In the genomic region with DNA sequence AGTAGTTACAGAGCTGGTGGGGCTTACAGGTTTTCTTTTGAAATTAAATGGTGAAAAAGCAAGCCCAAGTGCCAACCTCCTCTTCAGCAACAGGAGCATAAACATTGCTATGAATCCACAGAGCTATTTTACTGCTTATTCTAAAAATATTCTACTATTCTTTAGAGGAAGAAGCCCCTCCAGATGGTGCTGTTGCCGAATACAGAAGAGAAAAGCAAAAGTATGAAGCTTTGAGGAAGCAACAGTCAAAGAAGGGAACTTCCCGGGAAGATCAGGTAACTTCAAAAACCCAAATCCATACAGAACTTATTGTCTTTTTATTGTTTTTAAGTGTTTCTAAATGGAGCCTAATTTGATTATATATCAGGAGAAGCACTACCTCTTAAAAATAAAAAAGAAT, we compare ENCODE assay signal across 21 cellular contexts.
DNase-seq lines count a peak whose midpoint lies in the region; ATAC-seq, FAIRE-seq and TF ChIP-seq lines count a peak whose summit lies in the region.
"Had no signal": no experiment of that assay in that cellular context is flagged by ENCODE, and none has a peak within 500 bp of the region (broad histone marks: within the 10 kb centered on the region; RNA-seq: fewer than 3 reads in every experiment).

No MANE protein-coding gene starts in this region.

- no peaks in the 10 kb centered on the region for H3K36me3 ChIP-seq in BJ (ENCODE audit: control insufficient read depth, insufficient read depth, low read length)
- peaks cover 3% of the 10 kb centered on the region for H3K36me3 ChIP-seq in IMR-90 (ENCODE audit: control insufficient read depth, insufficient read depth, low read length)
- H3K36me3 ChIP-seq in GM12878 (ENCODE audit: control insufficient read depth in 2 of 2, insufficient read depth in 2 of 2, low read length in 1 of 2) = peaks cover 0 to 3% of the 10 kb centered on the region in 2 experiments; a peak in 2 of 4 replicates
- peaks cover 8% of the 10 kb centered on the region for H3K36me3 ChIP-seq in lower lobe of right lung
- H3K36me3 ChIP-seq: ascending aorta, Peyer's patch had no signal

- RAD21 ChIA-PET in GM12878 (lab: Charles Lee; ENCODE audit: unreplicated experiment) = interaction anchor here (0.7 to 3.9 kb wide), 28 partner anchors 10 to 515 kb away, joined by 3 to 97 read pairs (median 4); a partner anchor contains a TSS

- in situ Hi-C loops in IMR-90 (cut with MboI; ENCODE audit: low sequenced_read_pairs) (no loop called here), GM12878 (cut with MboI) (loop anchor here (5.0 kb wide), 1 partner anchor 511 kb away; a partner anchor contains a TSS)

- H3K27me3 Mint-ChIP-seq in activated CD4-positive, alpha-beta memory T cell treated with anti-CD3 and anti-CD28 coated beads, Interleukin-2, amount 10 ng/mL, durations not matched to agents 7 days and 5 days = no peaks in the 10 kb centered on the region
- H3K27me3 Mint-ChIP-seq: memory B cell had no signal

- H3K18ac ChIP-seq in IMR-90 (ENCODE audit: low read depth, low read length) = peak overlapping the region; percentile 64; the same call in 1 of the 2 replicates

- no peak overlapping the region for H3K4me2 ChIP-seq in IMR-90 (ENCODE audit: low read depth, low read length)
- no peak overlapping the region for H3K4me2 ChIP-seq in GM12878 (ENCODE audit: control insufficient read depth, insufficient read depth)
- H3K4me2 ChIP-seq: BLaER1 treated with 17β-estradiol and CSF1 and Interleukin-3, amounts not matched to agents 10 nM and 100 nM had no signal

- WGBS in IMR-90 (ENCODE audit: extremely low coverage in 2 of 2, insufficient read length in 1 of 2), 2 experiments = no CpG with 5 or more reads among the region's 2 CpGs
- whole genome bisulfite sequencing in GM12878 (ENCODE audit: insufficient coverage, insufficient replicate concordance, low lambda C conversion rate, missing lambda C conversion rate) = 65% methylated on average over 2 of the region's 2 CpGs

- no peak overlapping the region for H3K4me3 Mint-ChIP-seq in activated CD4-positive, alpha-beta memory T cell treated with anti-CD3 and anti-CD28 coated beads, Interleukin-2, amount 10 ng/mL, durations not matched to agents 7 days and 5 days
- H3K4me3 Mint-ChIP-seq: memory B cell had no signal

- no peaks in the 10 kb centered on the region for H3K27me3 ChIP-seq in BJ (ENCODE audit: control insufficient read depth, insufficient read depth, low read length)
- H3K27me3 ChIP-seq in IMR-90 (ENCODE audit: control insufficient read depth, insufficient read depth, low read length) = no peaks in the 10 kb centered on the region
- H3K27me3 ChIP-seq in GM12878 (replicated peaks in 1 of 2; ENCODE audit: control insufficient read depth in 2 of 2, insufficient read depth in 2 of 2, low read length in 1 of 2) = no peaks in the 10 kb centered on the region
- no peaks in the 10 kb centered on the region for H3K27me3 ChIP-seq in lower lobe of right lung (ENCODE audit: low read depth)
- H3K27me3 ChIP-seq: ascending aorta; BLaER1 treated with 17β-estradiol and CSF1 and Interleukin-3, amounts not matched to agents 10 nM and 100 nM; dorsolateral prefrontal cortex; Peyer's patch had no signal

- H3K9me3 Mint-ChIP-seq in activated CD4-positive, alpha-beta memory T cell treated with anti-CD3 and anti-CD28 coated beads, Interleukin-2, amount 10 ng/mL, durations not matched to agents 7 days and 5 days = peaks cover 3% of the 10 kb centered on the region
- H3K9me3 Mint-ChIP-seq: memory B cell had no signal

- H2BK20ac ChIP-seq in IMR-90 (ENCODE audit: low read depth, low read length) = no peak overlapping the region

- no peaks in the 10 kb centered on the region for H3K9me1 ChIP-seq in IMR-90 (ENCODE audit: insufficient read depth, low read length)

- H2AK5ac ChIP-seq in IMR-90 (ENCODE audit: low read depth, low read length) = no peak overlapping the region

- no peak overlapping the region for H2BK5ac ChIP-seq in IMR-90 (ENCODE audit: low read depth, low read length, poor library complexity, severe bottlenecking)

- no peak overlapping the region for H4K5ac ChIP-seq in IMR-90 (ENCODE audit: low read depth, low read length)

- dilution Hi-C loops in IMR-90 (cut with HindIII; ENCODE audit: low sequenced_read_pairs, unreplicated experiment) = no loop called here

- H3K23ac ChIP-seq in IMR-90 (ENCODE audit: low read depth, low read length) = no peak overlapping the region

- H2BK15ac ChIP-seq in IMR-90 (ENCODE audit: low read depth, low read length) = no peak overlapping the region

- TF ChIP-seq EP300 in GM12878 (IDR thresholded peaks at IDR 0.05; ENCODE audit: borderline replicate concordance in 1 of 2, control insufficient read depth in 1 of 2, low read depth in 2 of 2, low read length in 2 of 2) = no peak

- H3K4ac ChIP-seq in IMR-90 (ENCODE audit: low read depth, low read length) = no peak overlapping the region

- H3K9me3 ChIP-seq in IMR-90 (ENCODE audit: control insufficient read depth, insufficient read depth, low read length) = no peaks in the 10 kb centered on the region
- no peaks in the 10 kb centered on the region; the same call in 2 of the 3 replicates for H3K9me3 ChIP-seq in GM12878 (replicated peaks; ENCODE audit: control insufficient read depth, insufficient read depth, low read length)
- no peaks in the 10 kb centered on the region for H3K9me3 ChIP-seq in lower lobe of right lung
- H3K9me3 ChIP-seq: ascending aorta, Peyer's patch had no signal

- SMC1A ChIA-PET in GM12878 (lab: Charles Lee; ENCODE audit: uncharacterized antibody, unreplicated experiment) = interaction anchor here (0.5 to 4.8 kb wide), 30 partner anchors 8 to 510 kb away, joined by 3 to 91 read pairs (median 4); a partner anchor contains a TSS

- 0 out of 2 replicates have a peak, but pooled peaks have one; percentile 22 for TF ChIP-seq CTCF in BJ (IDR thresholded peaks at IDR 0.05; ENCODE audit: insufficient read depth, low read depth, low read length)
- TF ChIP-seq CTCF in IMR-90 (conservative IDR thresholded peaks at IDR 0.05; ENCODE audit: low read depth, low read length) = peak; percentile 38
- peak in 2 of 3 experiments; percentile 27 to 47; a peak in 3 of 6 replicates for TF ChIP-seq CTCF in GM12878 (IDR thresholded peaks at IDR 0.05 in 2 of 3, conservative IDR thresholded peaks at IDR 0.05 in 1 of 3; ENCODE audit: control insufficient read depth in 2 of 3, extremely low read depth in 1 of 3, insufficient read depth in 1 of 3, low read depth in 3 of 3, low read length in 3 of 3)
- peak; percentile 14 for TF ChIP-seq CTCF in lower lobe of right lung (IDR thresholded peaks at IDR 0.05)

- TF ChIP-seq POLR2A in IMR-90 (IDR thresholded peaks at IDR 0.05; ENCODE audit: low read depth, low read length) (no peak), GM12878 (IDR thresholded peaks at IDR 0.05; ENCODE audit: low read depth, low read length) (no peak)

- no peak overlapping the region for H2BK120ac ChIP-seq in IMR-90 (ENCODE audit: low read depth, low read length)

- H3K36me3 Mint-ChIP-seq in activated CD4-positive, alpha-beta memory T cell treated with anti-CD3 and anti-CD28 coated beads, Interleukin-2, amount 10 ng/mL, durations not matched to agents 7 days and 5 days (ENCODE audit: low read depth) = peaks cover 19% of the 10 kb centered on the region

- no peaks in the 10 kb centered on the region; the same call in 1 of the 2 replicates for H3K4me1 ChIP-seq in IMR-90 (ENCODE audit: control insufficient read depth, insufficient read depth, low read length)
- H3K4me1 ChIP-seq in GM12878 (ENCODE audit: control insufficient read depth, insufficient read depth, low read length) = no peaks in the 10 kb centered on the region
- no peaks in the 10 kb centered on the region for H3K4me1 ChIP-seq in lower lobe of right lung
- H3K4me1 ChIP-seq: Peyer's patch had no signal

- H3K56ac ChIP-seq in IMR-90 (ENCODE audit: extremely low read depth, insufficient read depth, low read length) = no peak overlapping the region

- intact Hi-C loops in IMR-90 (cut with micrococcal nuclease) = no loop called here
- intact Hi-C loops in GM12878 (cut with micrococcal nuclease; ENCODE audit: unreplicated experiment) = loop anchor here (2.0 to 10.0 kb wide), 2 partner anchors 93 to 511 kb away; no protein-coding TSS in a partner anchor
- intact Hi-C loops in lower lobe of right lung (cut with DNase I) = no loop called here

- H4K91ac ChIP-seq in IMR-90 (ENCODE audit: insufficient read depth, low read depth, low read length) = no peak overlapping the region

- H2AK9ac ChIP-seq in IMR-90 (replicated peaks; ENCODE audit: low read depth, low read length, poor library complexity) = no peak overlapping the region

- DNase-seq in BJ (ENCODE audit: low read depth) (no peak), IMR-90 (peak; percentile 48), GM12878 (ENCODE audit: low read depth, low spot score) (no peak), lower lobe of right lung (no peak), HTR-8/SVneo (ENCODE audit: insufficient read length, low spot score) (no peak)
- DNase-seq in activated CD4-positive, alpha-beta T cell treated with anti-CD3 and anti-CD28 coated beads, Interleukin-2, amount 50 U/mL, for 48 hours = no peak
- DNase-seq in activated CD4-positive, alpha-beta memory T cell treated with anti-CD3 and anti-CD28 coated beads, Interleukin-2, amount 10 ng/mL, durations not matched to agents 7 days and 5 days = no peak
- DNase-seq: activated CD4-positive, alpha-beta T cell treated with anti-CD3 and anti-CD28 coated beads for 1 hour; activated CD8-positive, alpha-beta memory T cell treated with anti-CD3 and anti-CD28 coated beads, Interleukin-2, amount 50 U/mL, for 4 hours; activated gamma-delta T cell treated with Interleukin-2 at 50 U/mL for 16 hours; dorsolateral prefrontal cortex; GOT3; NCI-H2029 treated with DMSO at 0.1 percent for 48 hours; NCI-H526; retina; substantia nigra had no signal

- H3K79me2 ChIP-seq in GM12878 (ENCODE audit: control insufficient read depth, insufficient read depth, low read length) = no peaks in the 10 kb centered on the region

- no peak for FAIRE-seq in GM12878 (lab: Jason Lieb, UNC)
- no peak for FAIRE-seq in HTR-8/SVneo (lab: Jason Lieb, UNC)

- ATAC-seq in IMR-90 (ENCODE audit: low read depth) (no peak), GM12878 (peak; percentile 60), lower lobe of right lung (no peak), GM18858 (IDR thresholded peaks at IDR 0.05; ENCODE audit: unreplicated experiment) (no peak)

- H3K4me3 ChIP-seq in BJ (ENCODE audit: low read depth, low read length) = no peak overlapping the region
- H3K4me3 ChIP-seq in IMR-90 (ENCODE audit: insufficient read depth, low read depth, low read length) = no peak overlapping the region
- no peak overlapping the region for H3K4me3 ChIP-seq in GM12878
- no peak overlapping the region for H3K4me3 ChIP-seq in lower lobe of right lung
- H3K4me3 ChIP-seq: ascending aorta; BLaER1 treated with 17β-estradiol and CSF1 and Interleukin-3, amounts not matched to agents 10 nM and 100 nM; dorsolateral prefrontal cortex; Peyer's patch had no signal

- POLR2A ChIA-PET in BJ (lab: Charles Lee) = interaction anchor here (0.6 to 1.1 kb wide), 2 partner anchors 19 to 511 kb away, joined by 3 to 4 read pairs; a partner anchor contains a TSS
- POLR2A ChIA-PET in IMR-90 (lab: Charles Lee; ENCODE audit: unreplicated experiment) = no interaction called here
- POLR2A ChIA-PET in GM12878 (lab: Charles Lee) = interaction anchor here (1.5 kb wide), 2 partner anchors 132 to 510 kb away, joined by 3 to 6 read pairs; a partner anchor contains a TSS
- POLR2A ChIA-PET in activated CD4-positive, alpha-beta memory T cell treated with anti-CD3 and anti-CD28 coated beads, Interleukin-2, amount 10 ng/mL, durations not matched to agents 7 days and 5 days (lab: Charles Lee) = no interaction called here

- H3K27ac Mint-ChIP-seq in activated CD4-positive, alpha-beta memory T cell treated with anti-CD3 and anti-CD28 coated beads, Interleukin-2, amount 10 ng/mL, durations not matched to agents 7 days and 5 days = no peak overlapping the region

- CTCF ChIA-PET in BJ (lab: Yijun Ruan, JAX) = interaction anchor here (0.7 to 2.1 kb wide), 5 partner anchors 10 to 512 kb away, joined by 3 to 9 read pairs (median 4); no protein-coding TSS in a partner anchor
- CTCF ChIA-PET in IMR-90 (lab: Yijun Ruan, JAX) = interaction anchor here (0.6 kb wide), 1 partner anchor 62 kb away, joined by 3 read pairs; no protein-coding TSS in a partner anchor
- CTCF ChIA-PET in GM12878 (lab: Yijun Ruan, JAX) = interaction anchor here (0.5 to 5.8 kb wide), 26 partner anchors 11 to 515 kb away, joined by 3 to 90 read pairs (median 4); a partner anchor contains a TSS
- CTCF ChIA-PET in activated CD4-positive, alpha-beta memory T cell treated with anti-CD3 and anti-CD28 coated beads, Interleukin-2, amount 10 ng/mL, durations not matched to agents 7 days and 5 days (lab: Charles Lee) = no interaction called here

- no peak overlapping the region for H3K27ac ChIP-seq in IMR-90 (ENCODE audit: insufficient read depth, low read length)
- H3K27ac ChIP-seq in GM12878 (ENCODE audit: control insufficient read depth, insufficient read depth) = no peak overlapping the region
- no peak overlapping the region for H3K27ac ChIP-seq in lower lobe of right lung
- H3K27ac ChIP-seq: BLaER1 treated with 17β-estradiol and CSF1 and Interleukin-3, amounts not matched to agents 10 nM and 100 nM; dorsolateral prefrontal cortex; Peyer's patch had no signal

- H3K14ac ChIP-seq in IMR-90 (replicated peaks; ENCODE audit: low read depth, low read length) = no peak overlapping the region

- BruUV-seq in IMR-90 (replicated peaks; lab: Mats Ljungman, UMichigan) (no TSS peak), GM12878 (replicated peaks; lab: Mats Ljungman, UMichigan) (no TSS peak)

- H4K20me1 ChIP-seq in IMR-90 (ENCODE audit: insufficient read depth, low read length) = no peaks in the 10 kb centered on the region
- no peaks in the 10 kb centered on the region for H4K20me1 ChIP-seq in GM12878 (ENCODE audit: control insufficient read depth, insufficient read depth)
- H4K20me1 ChIP-seq: BLaER1 treated with 17β-estradiol and CSF1 and Interleukin-3, amounts not matched to agents 10 nM and 100 nM had no signal

- peaks cover 5% of the 10 kb centered on the region for H3K4me1 Mint-ChIP-seq in activated CD4-positive, alpha-beta memory T cell treated with anti-CD3 and anti-CD28 coated beads, Interleukin-2, amount 10 ng/mL, durations not matched to agents 7 days and 5 days

- TF ChIP-seq RAD21 in IMR-90 (IDR thresholded peaks at IDR 0.05; ENCODE audit: low read length) = peak; percentile 38; the same call in 1 of the 2 replicates
- peak; percentile 81 for TF ChIP-seq RAD21 in GM12878 (IDR thresholded peaks at IDR 0.05; ENCODE audit: insufficient read depth, low read depth, low read length)

- no peak overlapping the region for H3K9ac ChIP-seq in IMR-90 (ENCODE audit: low read depth, low read length)
- H3K9ac ChIP-seq in GM12878 (ENCODE audit: control insufficient read depth, insufficient read depth, low read length) = no peak overlapping the region
- H3K9ac ChIP-seq: BLaER1 treated with 17β-estradiol and CSF1 and Interleukin-3, amounts not matched to agents 10 nM and 100 nM had no signal

- H2AFZ ChIP-seq in IMR-90 (replicated peaks; ENCODE audit: low read length, poor library complexity) (no peak overlapping the region), GM12878 (ENCODE audit: control insufficient read depth, low read depth, low read length) (no peak overlapping the region)

- no peak overlapping the region for H4K8ac ChIP-seq in IMR-90 (ENCODE audit: low read depth in 2 of 2, low read length in 2 of 2)

- H3K79me1 ChIP-seq in IMR-90 (ENCODE audit: low read depth in 1 of 2, low read length in 2 of 2) = no peaks in the 10 kb centered on the region

Comparison
In these comparisons a context has a peak if more than half of its experiments do, and no peak if none do; other contexts are left out.
1. POLR2A ChIA-PET loops: an anchor here in BJ (0.6 to 1.1 kb wide) and GM12878 (1.5 kb wide); none called in IMR-90 and activated CD4-positive, alpha-beta memory T cell treated with anti-CD3 and anti-CD28 coated beads, Interleukin-2, amount 10 ng/mL, durations not matched to agents 7 days and 5 days.